8 cellular contexts compared by ENCODE assay signal in the genomic region with DNA sequence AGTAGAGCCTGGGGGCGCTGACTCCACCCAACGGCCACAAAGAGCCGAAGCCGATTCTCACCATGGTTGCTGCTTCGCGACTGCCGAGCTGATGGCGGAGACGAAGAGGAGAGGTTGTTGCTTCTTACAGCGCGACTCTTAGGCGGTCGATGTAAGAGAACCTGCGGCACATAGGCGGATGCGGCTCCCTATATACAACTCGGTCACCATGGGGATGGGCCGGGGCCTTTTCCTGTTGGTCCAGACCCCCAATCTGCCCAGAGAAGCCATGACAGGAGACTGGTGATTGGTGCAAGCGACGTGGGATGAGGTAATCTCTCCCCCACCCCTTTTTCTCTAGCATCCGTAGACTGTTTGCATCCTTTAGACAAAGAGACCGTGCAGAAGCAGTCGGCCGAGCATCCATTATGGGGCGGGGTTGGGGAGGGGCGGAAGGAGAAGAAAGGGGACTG. TPM values are rescaled to one million over a fixed set of nuclear protein-coding genes. Genes with fewer than 3 reads are reported as not detected.
A peak's percentile ranks its signal among the peaks of the same experiment; 100 is the strongest.
DNase-seq lines count a peak whose midpoint lies in the region; ATAC-seq, FAIRE-seq and TF ChIP-seq lines count a peak whose summit lies in the region.

A gene (minus strand): TSS at position 165 of the 452 bp plus-strand sequence. CDS start 101 bp downstream, at position 64.

- TF ChIP-seq CTCF in mesothelial cell of epicardium (IDR thresholded peaks at IDR 0.05; ENCODE audit: unreplicated experiment): no peak

- H3K4me1 Mint-ChIP-seq in mesothelial cell of epicardium: peaks cover 10% of the 10 kb centered on the region

- peaks cover 2% of the 10 kb centered on the region for H3K27me3 Mint-ChIP-seq in mesothelial cell of epicardium (ENCODE audit: low read depth)

- peaks cover 21% of the 10 kb centered on the region for H3K36me3 Mint-ChIP-seq in mesothelial cell of epicardium

- DNase-seq in COLO829 (ENCODE audit: low spot score) (peak; percentile 84), HTR-8/SVneo (ENCODE audit: insufficient read length, low spot score) (peak; percentile 96), NOMO-1 treated with dmso at 0.1 percent for 144 hours (lab: John Stamatoyannopoulos, UW; ENCODE audit: unreplicated experiment) (peak; percentile 97), mesothelial cell of epicardium (ENCODE audit: low spot score in 2 of 2, unreplicated experiment in 2 of 2) (peak; percentile 88 to 89)
- peak; percentile 85 for DNase-seq in activated CD8-positive, alpha-beta memory T cell treated with anti-CD3 and anti-CD28 coated beads, Interleukin-2, amount 50 U/mL, for 4 hours
- peak; percentile 89 to 91 for DNase-seq in stimulated activated CD8-positive, alpha-beta memory T cell treated with anti-CD3 and anti-CD28 coated beads, Interleukin-2, amount 100 ng/mL, for 1 hour (ENCODE audit: low read depth in 2 of 2)

- FAIRE-seq in HTR-8/SVneo (lab: Jason Lieb, UNC) (no peak), endometrium (lab: Jason Lieb, UNC) (peak; percentile 81)

- H3K9me3 Mint-ChIP-seq in mesothelial cell of epicardium: no peaks in the 10 kb centered on the region

- ATAC-seq in GM21367 (IDR thresholded peaks at IDR 0.05; ENCODE audit: unreplicated experiment): peak; percentile 77

- peak within 1 kb of the TSS; percentile 97 for H3K4me3 Mint-ChIP-seq in mesothelial cell of epicardium

- H3K27ac Mint-ChIP-seq in mesothelial cell of epicardium: peak within 1 kb of the TSS; percentile 98

RNA-seq across cellular contexts. Expression of the gene that starts here (rescaled TPM):
- 343 to 347 TPM (median 343 TPM) in 3 replicates for total RNA-seq in mesothelial cell of epicardium

Comparison
In these comparisons a context has a peak if more than half of its experiments do, and no peak if none do; other contexts are left out.
1. Peak in every context shown above with its lines: DNase-seq and ATAC-seq.